In genomic region chr18:39424261-39424660, GRCh38 we compare ENCODE assay signal across 8 cellular contexts.
"Had no signal": no experiment of that assay in that cellular context is flagged by ENCODE, and none has a peak within 500 bp of the region (broad histone marks: within the 10 kb centered on the region; RNA-seq: fewer than 3 reads in every experiment).

No MANE protein-coding gene starts in this region.

- H3K4me1 ChIP-seq: HAP-1 had no signal

- H3K36me3 ChIP-seq: HAP-1 had no signal

- ATAC-seq: HCT116, HepG2 had no signal

- H3K9me3 ChIP-seq: HAP-1 had no signal

- H3K4me3 ChIP-seq: HAP-1 had no signal

- H3K27ac Mint-ChIP-seq: HFFc6, IgD-negative memory B cell had no signal

- H3K27me3 Mint-ChIP-seq: IgD-negative memory B cell had no signal

- H3K9me3 Mint-ChIP-seq: HFFc6 had no signal

- DNase-seq: GOT3, H7, HFFc6 had no signal

- H3K4me1 Mint-ChIP-seq: IgD-negative memory B cell had no signal

- H3K4me3 Mint-ChIP-seq: HFFc6, IgD-negative memory B cell had no signal

- H3K27ac ChIP-seq: HL-60 had no signal

- H3K36me3 Mint-ChIP-seq: IgD-negative memory B cell had no signal
